14 cellular contexts compared by ENCODE assay signal in genomic region chr2:88829607-88830463, GRCh38.
"Had no signal": no experiment of that assay in that cellular context is flagged by ENCODE, and none has a peak within 500 bp of the region (broad histone marks: within the 10 kb centered on the region; RNA-seq: fewer than 3 reads in every experiment).

No MANE protein-coding gene starts in this region.

- H3K9me3 ChIP-seq: ascending aorta had no signal

- H3K36me3 ChIP-seq: ascending aorta had no signal

- DNase-seq: activated CD4-positive, alpha-beta T cell treated with anti-CD3 and anti-CD28 coated beads, Interleukin-2, amount 10 ng/mL, durations not matched to agents 24 days and 14 days; activated naive CD4-positive, alpha-beta T cell treated with Interleukin-2 at 50 U/mL for 16 hours; activated naive CD8-positive, alpha-beta T cell treated with anti-CD3 and anti-CD28 coated beads, Interleukin-2, amount 50 U/mL, for 24 hours; foreskin fibroblast; glutamatergic neuron; islet precursor cell; mesendoderm; nephron progenitor cell; stimulated activated CD4-positive, alpha-beta T cell treated with anti-CD3 and anti-CD28 coated beads, Interleukin-15, amount 100 ng/mL, for 24 hours; stimulated activated CD4-positive, alpha-beta T cell treated with anti-CD3 and anti-CD28 coated beads, Interleukin-4, amount 100 ng/mL, for 24 hours had no signal

- FAIRE-seq: bronchial epithelial cell, endometrium had no signal

- H3K4me3 ChIP-seq: ascending aorta, dorsolateral prefrontal cortex had no signal

- H3K4me1 ChIP-seq: ascending aorta had no signal

- H3K27me3 ChIP-seq: ascending aorta had no signal

- H3K27ac ChIP-seq: ascending aorta, dorsolateral prefrontal cortex had no signal
